ENCODE assay signal across 1 cellular context in the genomic region with DNA sequence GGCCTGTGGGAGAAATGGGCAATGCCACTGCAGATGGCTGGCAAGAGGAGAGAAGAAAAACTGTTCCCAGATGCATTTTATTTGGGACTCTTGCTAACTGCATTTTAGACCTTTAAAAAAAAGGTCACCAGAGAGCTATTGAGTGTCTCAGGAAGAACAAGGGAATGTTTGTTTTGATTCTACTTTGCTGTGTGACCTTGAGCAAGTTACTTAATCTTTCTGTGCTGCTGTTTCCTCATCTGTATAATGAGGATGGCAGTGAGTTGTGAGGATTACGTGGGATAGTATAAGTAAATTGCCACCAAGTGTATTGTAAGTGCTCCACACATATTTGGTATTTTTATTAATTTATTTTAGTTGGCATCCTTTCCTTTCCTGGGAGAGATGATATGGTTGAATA.
TF ChIP-seq lines count a peak whose summit lies in the region.

No MANE protein-coding gene starts in this region.

TF ChIP-seq in GM23338, 12 proteins besides CTCF, POLR2A, EP300 and RAD21 (continued from another document):
- TF ChIP-seq ZNF462 (CRISPR knock-in tag; IDR thresholded peaks at IDR 0.05) (no peak), NANOG (IDR thresholded peaks at IDR 0.05; ENCODE audit: borderline replicate concordance) (no peak), ETS1 (IDR thresholded peaks at IDR 0.05) (no peak)
